8 cellular contexts compared by ENCODE assay signal in genomic region chr20:62236997-62237771, GRCh38. TPM values are rescaled to one million over a fixed set of nuclear protein-coding genes. Genes with fewer than 3 reads are reported as not detected.
DNase-seq lines count a peak whose midpoint lies in the region; ATAC-seq and TF ChIP-seq lines count a peak whose summit lies in the region.

No MANE protein-coding gene starts in this region.

- H3K27ac Mint-ChIP-seq in activated naive CD8-positive, alpha-beta T cell: no peak overlapping the region

- no peak overlapping the region for H2BK5ac ChIP-seq in mesenchymal stem cell (ENCODE audit: low read depth, low read length, poor library complexity, severe bottlenecking)

- no peaks in the 10 kb centered on the region for H3K9me3 Mint-ChIP-seq in activated naive CD8-positive, alpha-beta T cell (ENCODE audit: low read depth)

- peak overlapping the region in 1 of 2 experiments; percentile 85 for H3K4me3 ChIP-seq in mesenchymal stem cell (ENCODE audit: insufficient read depth in 1 of 2, low read depth in 1 of 2, low read length in 2 of 2)
- peak overlapping the region; percentile 79 to 93 for H3K4me3 ChIP-seq in tibial artery

- H4K91ac ChIP-seq in mesenchymal stem cell (ENCODE audit: low read length): no peak overlapping the region

- peaks cover 34% of the 10 kb centered on the region for H3K4me1 Mint-ChIP-seq in activated naive CD8-positive, alpha-beta T cell (ENCODE audit: low read depth)

- H2AFZ ChIP-seq in mesenchymal stem cell (ENCODE audit: low read depth, low read length): no peak overlapping the region

- H3K23ac ChIP-seq in mesenchymal stem cell (ENCODE audit: low read length in 2 of 2): no peak overlapping the region

- H3K79me1 ChIP-seq in mesenchymal stem cell (replicated peaks; ENCODE audit: low read length, poor library complexity, severe bottlenecking): peaks cover 8% of the 10 kb centered on the region

- H3K4me1 ChIP-seq in mesenchymal stem cell (ENCODE audit: control insufficient read depth, insufficient read depth, low read depth, low read length) (peaks cover 14% of the 10 kb centered on the region), tibial artery (peaks cover 0 to 30% (median 16%) of the 10 kb centered on the region in 4 donors)

- H3K4ac ChIP-seq in mesenchymal stem cell (ENCODE audit: low read depth in 1 of 2, low read length in 2 of 2): no peak overlapping the region

- H3K36me3 ChIP-seq in mesenchymal stem cell (ENCODE audit: control insufficient read depth in 1 of 2, insufficient read depth in 2 of 2, low read depth in 1 of 2, low read length in 2 of 2): peaks cover 4 to 13% of the 10 kb centered on the region in 2 experiments
- peaks cover 0 to 8% (median 0%) of the 10 kb centered on the region in 3 donors for H3K36me3 ChIP-seq in tibial artery

- H2BK12ac ChIP-seq in mesenchymal stem cell (ENCODE audit: low read length in 2 of 2): no peak overlapping the region

- H3K4me3 Mint-ChIP-seq in activated naive CD8-positive, alpha-beta T cell: peak overlapping the region; percentile 75

- peaks cover 3% of the 10 kb centered on the region for H3K27me3 Mint-ChIP-seq in activated naive CD8-positive, alpha-beta T cell

- H3K27ac ChIP-seq in mesenchymal stem cell (ENCODE audit: low read length, poor library complexity, severe bottlenecking) (no peak overlapping the region), tibial artery (peak overlapping the region; percentile 34 to 60)

- H4K8ac ChIP-seq in mesenchymal stem cell (ENCODE audit: low read length): no peak overlapping the region

- no peak for ATAC-seq in Right ventricle myocardium inferior
- ATAC-seq in left cardiac atrium: no peak
- ATAC-seq in HG02870 (IDR thresholded peaks at IDR 0.05; ENCODE audit: unreplicated experiment): no peak
- ATAC-seq in HG03442 (IDR thresholded peaks at IDR 0.05; ENCODE audit: unreplicated experiment): no peak
- no peak for ATAC-seq in HG03045 (IDR thresholded peaks at IDR 0.05; ENCODE audit: unreplicated experiment)

- H2BK15ac ChIP-seq in mesenchymal stem cell (ENCODE audit: low read depth, poor library complexity, severe bottlenecking): no peak overlapping the region

- intact Hi-C loops in Right ventricle myocardium inferior (cut with DNase I) (loop anchor here (5.0 kb wide), 2 partner anchors 45 to 95 kb away; partner anchors contain the start of genes PSMA7 and SS18L1), left cardiac atrium (cut with DNase I) (loop anchor here in 1 of 2 donors (10.0 kb wide), 1 partner anchor 52 kb away; the partner anchor contains the start of gene MTG2), tibial artery (cut with DNase I; ENCODE audit: low total_unique reads) (loop anchor here (10.0 kb wide), 1 partner anchor 52 kb away; the partner anchor contains the start of gene MTG2)

- DNase-seq in Right ventricle myocardium inferior (ENCODE audit: missing footprints) (peak; percentile 33), left cardiac atrium (no peak), mesenchymal stem cell (no peak), tibial artery (no peak)

- no peak overlapping the region for H2BK120ac ChIP-seq in mesenchymal stem cell (ENCODE audit: low read depth, low read length)

- no peaks in the 10 kb centered on the region for H3K36me3 Mint-ChIP-seq in activated naive CD8-positive, alpha-beta T cell

- peaks cover 14 to 33% of the 10 kb centered on the region in 2 experiments for H3K27me3 ChIP-seq in mesenchymal stem cell (ENCODE audit: control insufficient read depth in 1 of 2, insufficient read depth in 1 of 2, low read length in 2 of 2)
- H3K27me3 ChIP-seq in tibial artery: peaks cover 0 to 43% of the 10 kb centered on the region in 2 donors

- H2AK5ac ChIP-seq in mesenchymal stem cell (ENCODE audit: low read length, severe bottlenecking): peak overlapping the region; percentile 70

- no peak for TF ChIP-seq CTCF in tibial artery (IDR thresholded peaks at IDR 0.05)

- H3K9me3 ChIP-seq in mesenchymal stem cell (ENCODE audit: control insufficient read depth, low read length): peaks cover 7% of the 10 kb centered on the region
- H3K9me3 ChIP-seq in tibial artery: no peaks in the 10 kb centered on the region

- no peak overlapping the region for H3K4me2 ChIP-seq in mesenchymal stem cell (ENCODE audit: low read length, poor library complexity, severe bottlenecking)

- no peak overlapping the region for H3K14ac ChIP-seq in mesenchymal stem cell (ENCODE audit: low read length in 2 of 2)

- WGBS in mesenchymal stem cell: 70% methylated on average over 11 of the region's 16 CpGs

- H3K9ac ChIP-seq in mesenchymal stem cell (ENCODE audit: low read length): no peak overlapping the region

- H3K18ac ChIP-seq in mesenchymal stem cell (ENCODE audit: low read depth in 1 of 2, low read length in 2 of 2): no peak overlapping the region

RNA-seq across cellular contexts. Expression of gene OSBPL2, which starts 1.1 kb away (rescaled TPM):
- total RNA-seq in Right ventricle myocardium inferior (59.5 TPM), left cardiac atrium (10 to 100 TPM; 40.1 to 41.2 TPM)
- 22.3 TPM for polyA plus RNA-seq in mesenchymal stem cell (2013, experiment 1 of 2)
- 22.7 TPM for polyA plus RNA-seq in mesenchymal stem cell (2013, experiment 2 of 2)

RNA-seq across cellular contexts. Expression of gene HRH3, which starts 17.1 kb away (rescaled TPM):
- not detected for total RNA-seq in Right ventricle myocardium inferior
- total RNA-seq in left cardiac atrium: not detected
- polyA plus RNA-seq in mesenchymal stem cell (2013, experiment 1 of 2): not detected
- not detected for polyA plus RNA-seq in mesenchymal stem cell (2013, experiment 2 of 2)

RNA-seq across cellular contexts. Expression of gene MTG2, which starts 54.4 kb away (rescaled TPM):
- total RNA-seq in Right ventricle myocardium inferior (21.6 TPM), left cardiac atrium (10 to 100 TPM; 19.1 to 28.9 TPM)
- polyA plus RNA-seq in mesenchymal stem cell (2013, experiment 1 of 2): 27.8 TPM
- 26.3 TPM for polyA plus RNA-seq in mesenchymal stem cell (2013, experiment 2 of 2)
